ENCODE assay signal across 14 cellular contexts in the genomic region with DNA sequence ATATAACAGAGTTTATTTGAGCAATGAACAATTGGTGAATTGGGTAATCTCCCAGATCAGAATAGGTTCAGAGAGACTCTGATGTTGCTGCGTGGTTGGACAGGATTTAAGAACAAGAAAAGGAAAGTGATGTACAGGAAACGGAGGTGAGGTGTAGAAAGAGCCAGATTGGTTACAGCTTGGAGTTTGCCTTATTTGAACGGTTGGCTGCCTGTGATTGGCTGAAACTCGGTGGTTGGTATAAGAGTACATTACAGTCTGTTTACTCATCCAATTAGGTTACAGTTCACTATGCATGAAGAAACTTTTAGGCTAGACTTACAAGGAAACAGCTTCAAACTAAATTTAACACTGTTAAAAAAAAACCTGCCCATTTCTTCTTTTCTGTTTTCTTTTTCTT.
DNase-seq lines count a peak whose midpoint lies in the region; ATAC-seq, FAIRE-seq and TF ChIP-seq lines count a peak whose summit lies in the region.
"Had no signal": no experiment of that assay in that cellular context is flagged by ENCODE, and none has a peak within 500 bp of the region (broad histone marks: within the 10 kb centered on the region; RNA-seq: fewer than 3 reads in every experiment).

No MANE protein-coding gene starts in this region.

- H2AFZ ChIP-seq in OCI-LY7 (ENCODE audit: low read length) (peak overlapping the region; percentile 26; the same call in 1 of the 2 replicates), fibroblast of lung (ENCODE audit: low read length) (no peak overlapping the region), neuronal stem cell (ENCODE audit: low read length) (no peak overlapping the region)

- intact Hi-C loops in OCI-LY7 (cut with micrococcal nuclease; ENCODE audit: unreplicated experiment), result no loop called here

- no peak for TF ChIP-seq CTCF in A549 (IDR thresholded peaks at IDR 0.05)
- no peak for TF ChIP-seq CTCF in GM12865 (IDR thresholded peaks at IDR 0.05; ENCODE audit: insufficient read depth, low read depth, low read length, missing control alignments)
- TF ChIP-seq CTCF in OCI-LY7 (conservative IDR thresholded peaks at IDR 0.05; ENCODE audit: low read length), result no peak
- no peak for TF ChIP-seq CTCF in fibroblast of lung (conservative IDR thresholded peaks at IDR 0.05 in 1 of 2, IDR thresholded peaks at IDR 0.05 in 1 of 2; ENCODE audit: low read depth in 1 of 2, low read length in 2 of 2)

- no TSS peak for BruUV-seq in OCI-LY7 (replicated peaks; lab: Mats Ljungman, UMichigan)

- H4K91ac ChIP-seq in neuronal stem cell (ENCODE audit: low read depth, low read length, poor library complexity), result no peak overlapping the region

- H3K79me2 ChIP-seq in OCI-LY7 (ENCODE audit: insufficient read depth, low read depth, low read length), result no peaks in the 10 kb centered on the region
- no peaks in the 10 kb centered on the region for H3K79me2 ChIP-seq in fibroblast of lung (ENCODE audit: control insufficient read depth, insufficient read depth, low read length)

- TF ChIP-seq RAD21 in A549 (conservative IDR thresholded peaks at IDR 0.05 in 1 of 2, IDR thresholded peaks at IDR 0.05 in 1 of 2), result no peak

- CTCF ChIA-PET in A549 (lab: Yijun Ruan, JAX), result interaction anchor here (0.6 kb wide), 1 partner anchor 134 kb away, joined by 4 read pairs; the partner anchor contains the start of gene RBBP8
- CTCF ChIA-PET in OCI-LY7 (lab: Charles Lee; ENCODE audit: unreplicated experiment), result no interaction called here

- TF ChIP-seq EP300 in A549 (IDR thresholded peaks at IDR 0.05), result no peak

- POLR2A ChIA-PET in A549 (lab: Yijun Ruan, JAX) (interaction anchor here (0.6 kb wide), 1 partner anchor 933 kb away, joined by 4 read pairs; no protein-coding TSS in a partner anchor), OCI-LY7 (lab: Charles Lee) (interaction anchor here (0.6 to 0.7 kb wide), 5 partner anchors 12 to 1477 kb away, joined by 3 to 7 read pairs (median 3); no protein-coding TSS in a partner anchor)

- no peak overlapping the region for H2BK120ac ChIP-seq in neuronal stem cell (ENCODE audit: low read depth, low read length)

- no peaks in the 10 kb centered on the region for H3K9me2 ChIP-seq in OCI-LY7 (ENCODE audit: insufficient read depth, low read length)

- no peak overlapping the region for H3K4ac ChIP-seq in neuronal stem cell (ENCODE audit: low read length)

- no peaks in the 10 kb centered on the region for H3K79me1 ChIP-seq in neuronal stem cell (ENCODE audit: low read depth, low read length)

- H3K36me3 ChIP-seq in OCI-LY7 (ENCODE audit: insufficient read depth, low read length) (no peaks in the 10 kb centered on the region), fibroblast of lung (ENCODE audit: control insufficient read depth, insufficient read depth, low read length) (no peaks in the 10 kb centered on the region), neuronal stem cell (replicated peaks in 1 of 2; ENCODE audit: control insufficient read depth in 2 of 2, insufficient read depth in 2 of 2, low read length in 2 of 2) (no peaks in the 10 kb centered on the region)

- no peak overlapping the region for H3K4me3 ChIP-seq in A549
- H3K4me3 ChIP-seq in GM12865 (ENCODE audit: low read depth, low read length), result no peak overlapping the region
- no peak overlapping the region for H3K4me3 ChIP-seq in OCI-LY7 (ENCODE audit: low read depth, low read length, poor library complexity, severe bottlenecking)
- no peak overlapping the region for H3K4me3 ChIP-seq in fibroblast of lung (replicated peaks in 1 of 4; ENCODE audit: control extremely low read depth in 1 of 4, insufficient read depth in 1 of 4, low read depth in 3 of 4, low read length in 4 of 4)
- no peak overlapping the region for H3K4me3 ChIP-seq in neuronal stem cell (ENCODE audit: low read length in 2 of 2)

- no peak overlapping the region for H2BK15ac ChIP-seq in neuronal stem cell (ENCODE audit: low read length)

- H3K4me1 ChIP-seq in A549 (0 out of 3 replicates have a peak, but pooled peaks cover 3% of the 10 kb centered on the region), OCI-LY7 (ENCODE audit: insufficient read depth, low read length, poor library complexity, severe bottlenecking) (peaks cover 36% of the 10 kb centered on the region), fibroblast of lung (ENCODE audit: control insufficient read depth, extremely low read depth, insufficient read depth, low read length) (no peaks in the 10 kb centered on the region), neuronal stem cell (ENCODE audit: control insufficient read depth in 2 of 2, insufficient read depth in 1 of 2, low read depth in 1 of 2, low read length in 2 of 2) (no peaks in the 10 kb centered on the region)

- H2AK5ac ChIP-seq in neuronal stem cell (ENCODE audit: low read depth, low read length), result no peak overlapping the region

- H3K9me3 ChIP-seq in A549 (no peaks in the 10 kb centered on the region), OCI-LY7 (ENCODE audit: low read length) (peaks cover 6% of the 10 kb centered on the region; the same call in 1 of the 2 replicates), fibroblast of lung (ENCODE audit: control insufficient read depth, insufficient read depth, low read depth, low read length) (no peaks in the 10 kb centered on the region), neuronal stem cell (replicated peaks in 1 of 2; ENCODE audit: control insufficient read depth in 2 of 2, insufficient read depth in 1 of 2, low read depth in 1 of 2, low read length in 2 of 2) (peaks cover 0 to 6% of the 10 kb centered on the region in 2 donors)

- no peak overlapping the region for H4K8ac ChIP-seq in neuronal stem cell (ENCODE audit: low read depth, low read length)

- H3K27me3 ChIP-seq in fibroblast of lung (ENCODE audit: control insufficient read depth, insufficient read depth, low read length), result no peaks in the 10 kb centered on the region
- H3K27me3 ChIP-seq in neuronal stem cell (ENCODE audit: control insufficient read depth in 3 of 3, insufficient read depth in 3 of 3, low read depth in 1 of 3, low read length in 3 of 3), result no peaks in the 10 kb centered on the region

- H3K27ac ChIP-seq in A549 (no peak overlapping the region), OCI-LY7 (ENCODE audit: low read depth, low read length, poor library complexity, severe bottlenecking) (no peak overlapping the region), fibroblast of lung (ENCODE audit: insufficient read depth, low read length) (no peak overlapping the region), neuronal stem cell (replicated peaks; ENCODE audit: low read length) (no peak overlapping the region)

- no peak overlapping the region for H3K23ac ChIP-seq in neuronal stem cell (ENCODE audit: low read depth, low read length, poor library complexity)

- no peaks in the 10 kb centered on the region for H4K20me1 ChIP-seq in OCI-LY7 (ENCODE audit: insufficient read depth, low read length)
- no peaks in the 10 kb centered on the region for H4K20me1 ChIP-seq in fibroblast of lung (ENCODE audit: control insufficient read depth, extremely low read depth, insufficient read depth, low read length)

- no peak for FAIRE-seq in A549 (lab: Jason Lieb, UNC)
- FAIRE-seq: H54 had no signal

- 21% methylated on average over 4 of the region's 4 CpGs for WGBS in A549 (ENCODE audit: missing lambda C conversion rate)
- no CpG with 5 or more reads among the region's 4 CpGs for WGBS in neuronal stem cell (ENCODE audit: extremely low coverage in 2 of 2, insufficient read length in 2 of 2, insufficient replicate concordance in 1 of 2), 2 donors

- ATAC-seq in A549 (peak; percentile 34 to 67; a peak in 4 of 6 replicates), GM21576 (IDR thresholded peaks at IDR 0.05; ENCODE audit: unreplicated experiment) (no peak)

- H2BK12ac ChIP-seq in neuronal stem cell (ENCODE audit: low read length), result no peak overlapping the region

- no peak overlapping the region; the same call in 2 of the 3 replicates for H3K4me2 ChIP-seq in A549
- no peak overlapping the region for H3K4me2 ChIP-seq in OCI-LY7 (ENCODE audit: low read length)
- no peak overlapping the region for H3K4me2 ChIP-seq in fibroblast of lung (ENCODE audit: extremely low read depth, insufficient read depth, low read length)
- H3K4me2 ChIP-seq in neuronal stem cell (ENCODE audit: insufficient read depth, low read length, poor library complexity, severe bottlenecking), result no peak overlapping the region

- DNase-seq in A549 (ENCODE audit: low read depth in 1 of 2, low spot score in 1 of 2) (peak in 1 of 2 experiments; percentile 44), GM12865 (ENCODE audit: low read depth) (peak; percentile 38), OCI-LY7 (ENCODE audit: low spot score) (peak; percentile 32), fibroblast of lung (ENCODE audit: low read depth in 2 of 2) (peak; percentile 23 to 26), neuronal stem cell (ENCODE audit: low spot score) (no peak), ecto neural progenitor cell (ENCODE audit: low spot score) (no peak), SHP77 treated with DMSO at 0.1 percent for 48 hours (lab: John Stamatoyannopoulos, UW) (no peak)
- DNase-seq: activated CD4-positive, alpha-beta T cell treated with anti-CD3 and anti-CD28 coated beads, Interleukin-2, amount 50 U/mL, for 48 hours; effector memory CD4-positive, alpha-beta T cell; NCI-H1048; NCI-H226; RPMI8226 had no signal

- no peak overlapping the region for H3K14ac ChIP-seq in neuronal stem cell (ENCODE audit: low read length)

- H3K9ac ChIP-seq in fibroblast of lung (ENCODE audit: insufficient read depth, low read length) (no peak overlapping the region), neuronal stem cell (ENCODE audit: low read depth, low read length, poor library complexity) (no peak overlapping the region)

- no peak for TF ChIP-seq POLR2A in A549 (IDR thresholded peaks at IDR 0.05; ENCODE audit: low read length)

- no peak overlapping the region for H2BK5ac ChIP-seq in neuronal stem cell (ENCODE audit: low read length)

- H3K18ac ChIP-seq in neuronal stem cell (ENCODE audit: low read length), result no peak overlapping the region

TF ChIP-seq in A549, 52 proteins besides CTCF, POLR2A, EP300 and RAD21 (continues in another document):
- no peak for TF ChIP-seq SREBF2 (IDR thresholded peaks at IDR 0.05)
- no peak for TF ChIP-seq KDM1A (IDR thresholded peaks at IDR 0.05; ENCODE audit: low read depth)
- no peak for TF ChIP-seq ZNF302 (CRISPR knock-in tag; IDR thresholded peaks at IDR 0.05)
- TF ChIP-seq, protein P1, sequence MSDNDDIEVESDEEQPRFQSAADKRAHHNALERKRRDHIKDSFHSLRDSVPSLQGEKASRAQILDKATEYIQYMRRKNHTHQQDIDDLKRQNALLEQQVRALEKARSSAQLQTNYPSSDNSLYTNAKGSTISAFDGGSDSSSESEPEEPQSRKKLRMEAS (IDR thresholded peaks at IDR 0.05), result no peak
- TF ChIP-seq PHF8 (IDR thresholded peaks at IDR 0.05; ENCODE audit: borderline replicate concordance, low read depth), result no peak
- no peak for TF ChIP-seq MAZ (IDR thresholded peaks at IDR 0.05; ENCODE audit: borderline replicate concordance, low read depth, low read length)
- TF ChIP-seq SMC3 (IDR thresholded peaks at IDR 0.05), result no peak
- TF ChIP-seq CEBPB (IDR thresholded peaks at IDR 0.05), result no peak
- no peak for TF ChIP-seq HOXA7 (CRISPR knock-in tag; IDR thresholded peaks at IDR 0.05)
- no peak for TF ChIP-seq CHD4 (IDR thresholded peaks at IDR 0.05; ENCODE audit: borderline replicate concordance)
- no peak for TF ChIP-seq FOXS1 (CRISPR knock-in tag; IDR thresholded peaks at IDR 0.05)

Comparison
In these comparisons a context has a peak if more than half of its experiments do, and no peak if none do; other contexts are left out.
1. DNase-seq: peak in GM12865 (single experiment), OCI-LY7 (single experiment) and fibroblast of lung (2 of 2); none in neuronal stem cell (single experiment), ecto neural progenitor cell (single experiment) and SHP77 treated with DMSO at 0.1 percent for 48 hours (single experiment).